Comparison of ENCODE assay signal across 18 cellular contexts in the genomic region with DNA sequence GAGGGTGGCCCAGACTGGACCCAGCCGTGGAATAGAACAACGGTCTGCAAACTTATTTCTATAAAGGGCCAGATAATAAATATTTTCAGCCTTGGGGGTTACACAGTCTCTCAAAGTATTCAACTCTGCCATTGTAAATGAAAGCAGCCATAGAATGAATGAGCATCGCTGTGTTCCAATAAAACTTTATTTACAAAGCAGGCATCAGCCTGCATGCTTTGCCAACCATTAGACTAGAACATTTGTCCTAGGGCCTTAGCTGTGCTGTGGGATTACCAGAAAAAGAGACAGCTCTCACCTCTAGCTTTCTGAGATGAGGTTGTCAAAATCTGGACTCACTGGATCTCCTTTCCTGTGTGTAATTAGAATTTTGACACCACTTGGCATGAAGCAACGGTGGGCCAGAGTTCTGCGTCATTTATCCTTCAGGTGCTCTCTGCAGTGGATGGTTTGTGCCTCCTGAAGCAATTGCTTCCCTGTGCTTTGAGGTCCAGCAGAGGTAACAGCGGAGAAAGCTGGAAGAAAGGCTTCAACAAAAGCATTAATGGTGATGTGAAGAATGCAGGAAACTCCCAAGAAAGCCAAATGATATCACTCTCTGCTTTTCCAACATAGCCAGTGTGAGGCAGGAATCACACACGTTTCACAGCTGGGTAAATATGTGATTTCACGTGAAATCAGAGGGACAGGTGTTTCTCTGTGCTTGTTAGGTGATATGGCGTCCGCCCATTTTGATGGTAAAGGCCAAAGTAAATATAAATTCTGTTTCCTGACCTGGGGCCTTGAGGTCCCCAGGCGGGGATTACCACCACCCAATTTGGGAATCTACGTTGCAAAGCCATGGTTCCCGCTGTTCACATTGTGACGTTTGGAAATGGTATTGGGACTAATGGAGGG.
DNase-seq lines count a peak whose midpoint lies in the region; ATAC-seq, FAIRE-seq and TF ChIP-seq lines count a peak whose summit lies in the region.
"Had no signal": no experiment of that assay in that cellular context is flagged by ENCODE, and none has a peak within 500 bp of the region (broad histone marks: within the 10 kb centered on the region; RNA-seq: fewer than 3 reads in every experiment).

No MANE protein-coding gene starts in this region.

- H3K36me3 Mint-ChIP-seq in stimulated activated memory B cell treated with anti-CD40 and anti-IgM and Interleukin-4, amounts not matched to agents 10 μg/mL and 1 μg/mL and 100 μg/mL, for 72 hours, result no peaks in the 10 kb centered on the region
- H3K36me3 Mint-ChIP-seq: activated naive CD8-positive, alpha-beta T cell treated with anti-CD3 and anti-CD28 coated beads, Interleukin-2, amount 10 ng/mL, durations not matched to agents 7 days and 5 days; brain; mesothelial cell of epicardium had no signal

- peak; percentile 96 for DNase-seq in DMS53 (lab: John Stamatoyannopoulos, UW)
- DNase-seq in NCI-H146 treated with DMSO at 0.1 percent for 48 hours (lab: John Stamatoyannopoulos, UW; ENCODE audit: unreplicated experiment), result peak; percentile 73
- DNase-seq in SHP77 (lab: John Stamatoyannopoulos, UW), result peak; percentile 79 to 89
- peak; percentile 25 for DNase-seq in islet precursor cell
- no peak for DNase-seq in foreskin keratinocyte
- DNase-seq in GM12892 (ENCODE audit: insufficient read length), result no peak
- DNase-seq: activated naive CD8-positive, alpha-beta T cell treated with anti-CD3 and anti-CD28 coated beads, Interleukin-2, amount 10 ng/mL, durations not matched to agents 7 days and 5 days; NCI-H1694 treated with DMSO at 0.1 percent for 48 hours; NCI-H446 treated with DMSO at 0.1 percent for 48 hours; stimulated activated CD4-positive, alpha-beta T cell treated with anti-CD3 and anti-CD28 coated beads, Interleukin-2, amount 100 ng/mL, for 24 hours; stimulated activated naive CD4-positive, alpha-beta T cell; tibial artery had no signal

- peaks cover 7% of the 10 kb centered on the region for H3K4me1 Mint-ChIP-seq in stimulated activated memory B cell treated with anti-CD40 and anti-IgM and Interleukin-4, amounts not matched to agents 10 μg/mL and 1 μg/mL and 100 μg/mL, for 72 hours

- TF ChIP-seq POLR2A in GM12892 (IDR thresholded peaks at IDR 0.05; ENCODE audit: low read depth, low read length), result no peak

- H3K27ac ChIP-seq in foreskin keratinocyte, result no peak overlapping the region
- H3K27ac ChIP-seq: RWPE1, tibial artery had no signal

- no peaks in the 10 kb centered on the region for H3K27me3 ChIP-seq in foreskin keratinocyte
- H3K27me3 ChIP-seq: tibial artery had no signal

- FAIRE-seq in GM12892 (lab: Jason Lieb, UNC), result no peak
- FAIRE-seq: endometrium had no signal

- no peak overlapping the region for H3K27ac Mint-ChIP-seq in stimulated activated memory B cell treated with anti-CD40 and anti-IgM and Interleukin-4, amounts not matched to agents 10 μg/mL and 1 μg/mL and 100 μg/mL, for 72 hours
- H3K27ac Mint-ChIP-seq: activated naive CD8-positive, alpha-beta T cell treated with anti-CD3 and anti-CD28 coated beads, Interleukin-2, amount 10 ng/mL, durations not matched to agents 7 days and 5 days; activated T-helper 1 cell treated with anti-CD3 and anti-CD28 coated beads, Interleukin-12 subunit alpha, Interleukin-12 subunit beta, Interleukin-2, Interleukin-4 antibody, amounts not matched to agents 30 ng/mL and 10 ng/mL and 1 ng/mL, durations not matched to agents 14 hours and 24 hours and 36 hours; brain; mesothelial cell of epicardium had no signal

- no peak for TF ChIP-seq CTCF in foreskin keratinocyte (conservative IDR thresholded peaks at IDR 0.05)

- H3K27me3 Mint-ChIP-seq in stimulated activated memory B cell treated with anti-CD40 and anti-IgM and Interleukin-4, amounts not matched to agents 10 μg/mL and 1 μg/mL and 100 μg/mL, for 72 hours, result no peaks in the 10 kb centered on the region
- H3K27me3 Mint-ChIP-seq: activated naive CD8-positive, alpha-beta T cell treated with anti-CD3 and anti-CD28 coated beads, Interleukin-2, amount 10 ng/mL, durations not matched to agents 7 days and 5 days; brain had no signal

- no peak for ATAC-seq in stimulated activated memory B cell treated with anti-CD40 and anti-IgM and Interleukin-4, amounts not matched to agents 10 μg/mL and 1 μg/mL and 100 μg/mL, for 72 hours
- no peak for ATAC-seq in foreskin keratinocyte

- no peaks in the 10 kb centered on the region for H3K4me1 ChIP-seq in foreskin keratinocyte

- H3K9me3 Mint-ChIP-seq in stimulated activated memory B cell treated with anti-CD40 and anti-IgM and Interleukin-4, amounts not matched to agents 10 μg/mL and 1 μg/mL and 100 μg/mL, for 72 hours, result no peaks in the 10 kb centered on the region
- H3K9me3 Mint-ChIP-seq: activated naive CD8-positive, alpha-beta T cell treated with anti-CD3 and anti-CD28 coated beads, Interleukin-2, amount 10 ng/mL, durations not matched to agents 7 days and 5 days; activated T-helper 1 cell treated with anti-CD3 and anti-CD28 coated beads, Interleukin-12 subunit alpha, Interleukin-12 subunit beta, Interleukin-2, Interleukin-4 antibody, amounts not matched to agents 30 ng/mL and 10 ng/mL and 1 ng/mL, durations not matched to agents 14 hours and 24 hours and 36 hours; mesothelial cell of epicardium had no signal

- H3K4me3 Mint-ChIP-seq in stimulated activated memory B cell treated with anti-CD40 and anti-IgM and Interleukin-4, amounts not matched to agents 10 μg/mL and 1 μg/mL and 100 μg/mL, for 72 hours, result no peak overlapping the region
- H3K4me3 Mint-ChIP-seq: activated naive CD8-positive, alpha-beta T cell treated with anti-CD3 and anti-CD28 coated beads, Interleukin-2, amount 10 ng/mL, durations not matched to agents 7 days and 5 days; activated T-helper 1 cell treated with anti-CD3 and anti-CD28 coated beads, Interleukin-12 subunit alpha, Interleukin-12 subunit beta, Interleukin-2, Interleukin-4 antibody, amounts not matched to agents 30 ng/mL and 10 ng/mL and 1 ng/mL, durations not matched to agents 14 hours and 24 hours and 36 hours; brain; mesothelial cell of epicardium had no signal

Comparison
In these comparisons a context has a peak if more than half of its experiments do, and no peak if none do; other contexts are left out.
1. DNase-seq: peak in DMS53 (single experiment), NCI-H146 treated with DMSO at 0.1 percent for 48 hours (single experiment), SHP77 (2 of 2) and islet precursor cell (single experiment); none in foreskin keratinocyte (0 of 2) and GM12892 (single experiment).